ENCODE assay signal across 13 cellular contexts in genomic region chr17:6677158-6677831, GRCh38. TPM values are rescaled to one million over a fixed set of nuclear protein-coding genes. Genes with fewer than 3 reads are reported as not detected.
DNase-seq lines count a peak whose midpoint lies in the region; ATAC-seq, FAIRE-seq and TF ChIP-seq lines count a peak whose summit lies in the region.
"Had no signal": no experiment of that assay in that cellular context is flagged by ENCODE, and none has a peak within 500 bp of the region (broad histone marks: within the 10 kb centered on the region; RNA-seq: fewer than 3 reads in every experiment).

No MANE protein-coding gene starts in this region.

- peak in 1 of 2 experiments; percentile 50; a peak in 1 of 4 replicates for TF ChIP-seq POLR2A in HepG2 (IDR thresholded peaks at IDR 0.05; ENCODE audit: insufficient read depth in 1 of 2, low read depth in 2 of 2, low read length in 2 of 2)

- TF ChIP-seq EP300 in HepG2 (IDR thresholded peaks at IDR 0.05; ENCODE audit: low read depth in 2 of 2, low read length in 2 of 2) (no peak), HepG2 (CRISPR knock-in tag; IDR thresholded peaks at IDR 0.05; ENCODE audit: borderline replicate concordance) (no peak)

- intact Hi-C loops in HepG2 (cut with micrococcal nuclease; ENCODE audit: unreplicated experiment) = no loop called here

- TF ChIP-seq CTCF in DND-41 (IDR thresholded peaks at IDR 0.05; ENCODE audit: borderline replicate concordance, extremely low read depth, low read length, poor library complexity, severe bottlenecking) (no peak), HepG2 (CRISPR knock-in tag; IDR thresholded peaks at IDR 0.05) (no peak; the same call in 1 of the 2 replicates)

- 40% methylated on average over 2 of the region's 16 CpGs for WGBS in HepG2 (ENCODE audit: low lambda C conversion rate)

- H3K4me3 ChIP-seq in DND-41 (ENCODE audit: low read depth in 1 of 2, low read length in 2 of 2) (no peak overlapping the region), HepG2 (replicated peaks in 1 of 3; ENCODE audit: insufficient read depth in 1 of 3, low read depth in 2 of 3, low read length in 3 of 3) (peak overlapping the region; percentile 33 to 64 (median 43); a peak in 5 of 6 replicates)
- H3K4me3 ChIP-seq: esophagus squamous epithelium, left lung, prostate gland had no signal

- H3K4me2 ChIP-seq in DND-41 (ENCODE audit: insufficient read depth, low read length) (no peak overlapping the region; the same call in 1 of the 2 replicates), HepG2 (ENCODE audit: low read depth, low read length) (peak overlapping the region; percentile 89)

- no peak overlapping the region for H3K27ac Mint-ChIP-seq in T-helper 2 cell treated with Interferon-gamma antibody and Interleukin-4, amounts not matched to agents 5 μg/mL and 100 μg/mL, for 36 hours

- no peaks in the 10 kb centered on the region for H3K9me3 ChIP-seq in DND-41 (ENCODE audit: insufficient read depth, low read length, severe bottlenecking)
- no peaks in the 10 kb centered on the region for H3K9me3 ChIP-seq in HepG2 (ENCODE audit: low read length)
- H3K9me3 ChIP-seq: esophagus squamous epithelium, left lung, prostate gland had no signal

- H3K27ac ChIP-seq in DND-41 (ENCODE audit: low read length) = no peak overlapping the region
- H3K27ac ChIP-seq in HepG2 (ENCODE audit: extremely low read length, insufficient read depth, low read length) = peak overlapping the region; percentile 49
- H3K27ac ChIP-seq: esophagus squamous epithelium, left lung, prostate gland had no signal

- peak; percentile 54 for FAIRE-seq in HepG2 (lab: Jason Lieb, UNC)

- H3K4me1 Mint-ChIP-seq in T-helper 2 cell treated with Interferon-gamma antibody and Interleukin-4, amounts not matched to agents 5 μg/mL and 100 μg/mL, for 36 hours (ENCODE audit: low read depth) = peaks cover 3% of the 10 kb centered on the region

- CTCF ChIA-PET in HepG2 (lab: Yijun Ruan, JAX; ENCODE audit: low intra/inter-chr PET ratio, low total read pairs) = interaction anchor here (1.1 kb wide), 1 partner anchor 35 kb away, joined by 3 read pairs; the partner anchor contains the start of gene SLC13A5

- H3K9ac ChIP-seq in DND-41 (ENCODE audit: low read depth, low read length) (no peak overlapping the region), HepG2 (ENCODE audit: insufficient read depth, low read depth, low read length) (peak overlapping the region; percentile 57)

- peak; percentile 59 for DNase-seq in DND-41
- DNase-seq in H4 (ENCODE audit: low spot score) = peak; percentile 79
- DNase-seq in T-helper 2 cell treated with Interferon-gamma antibody and Interleukin-4, amounts not matched to agents 5 μg/mL and 100 μg/mL, for 36 hours (ENCODE audit: low spot score) = peak; percentile 15
- DNase-seq in HepG2 (ENCODE audit: low spot score) = peak; percentile 27
- DNase-seq in AML-193 (lab: John Stamatoyannopoulos, UW) = no peak
- DNase-seq: amniotic stem cell, esophagus squamous epithelium, left lung had no signal

- no peak for TF ChIP-seq RAD21 in HepG2 (CRISPR knock-in tag; IDR thresholded peaks at IDR 0.05)

- no peaks in the 10 kb centered on the region for H3K36me3 Mint-ChIP-seq in T-helper 2 cell treated with Interferon-gamma antibody and Interleukin-4, amounts not matched to agents 5 μg/mL and 100 μg/mL, for 36 hours (ENCODE audit: low read depth)

- POLR2A ChIA-PET in HepG2 (lab: Yijun Ruan, JAX) = interaction anchor here (0.8 to 5.0 kb wide), 14 partner anchors 8 to 359 kb away, joined by 3 to 119 read pairs (median 4); partner anchors contain the start of genes C17orf100, MED31, SLC13A5 and SLC16A13

- H2AFZ ChIP-seq in DND-41 (ENCODE audit: low read depth, low read length) = no peak overlapping the region
- peak overlapping the region; percentile 72 for H2AFZ ChIP-seq in HepG2 (ENCODE audit: low read length)

- no peaks in the 10 kb centered on the region for H3K9me3 Mint-ChIP-seq in T-helper 2 cell treated with Interferon-gamma antibody and Interleukin-4, amounts not matched to agents 5 μg/mL and 100 μg/mL, for 36 hours

- no peaks in the 10 kb centered on the region for H3K4me1 ChIP-seq in DND-41 (ENCODE audit: insufficient read depth, low read length)
- H3K4me1 ChIP-seq in HepG2 (ENCODE audit: insufficient read depth, low read length) = peaks cover 72% of the 10 kb centered on the region
- H3K4me1 ChIP-seq: left lung, prostate gland had no signal

- H4K20me1 ChIP-seq in DND-41 (ENCODE audit: insufficient read depth, low read length) (peaks cover 32% of the 10 kb centered on the region), HepG2 (ENCODE audit: insufficient read depth, low read length) (no peaks in the 10 kb centered on the region)

- BruUV-seq in HepG2 (replicated peaks; lab: Mats Ljungman, UMichigan) = no TSS peak

- H3K27me3 Mint-ChIP-seq in T-helper 2 cell treated with Interferon-gamma antibody and Interleukin-4, amounts not matched to agents 5 μg/mL and 100 μg/mL, for 36 hours (ENCODE audit: low read depth) = peaks cover 34% of the 10 kb centered on the region

- ATAC-seq in DND-41 (ENCODE audit: insufficient read depth, low read depth) = peak; percentile 92
- peak; percentile 69 for ATAC-seq in HepG2
- ATAC-seq in GM18511 (IDR thresholded peaks at IDR 0.05; ENCODE audit: unreplicated experiment) = no peak
- ATAC-seq in GM21576 (IDR thresholded peaks at IDR 0.05; ENCODE audit: unreplicated experiment) = no peak
- ATAC-seq in HG03139 (IDR thresholded peaks at IDR 0.05; ENCODE audit: unreplicated experiment) = no peak
- ATAC-seq: left lung had no signal

- H3K27me3 ChIP-seq in DND-41 (ENCODE audit: insufficient read depth, low read length, poor library complexity) (peaks cover 48% of the 10 kb centered on the region), HepG2 (ENCODE audit: control insufficient read depth in 1 of 2, insufficient read depth in 2 of 2, low read length in 2 of 2) (no peaks in the 10 kb centered on the region; a peak in 1 of 5 replicates)

- no peaks in the 10 kb centered on the region for H3K79me2 ChIP-seq in DND-41 (ENCODE audit: insufficient read depth, low read length)
- no peaks in the 10 kb centered on the region for H3K79me2 ChIP-seq in HepG2 (ENCODE audit: insufficient read depth, low read length)

- in situ Hi-C loops in HepG2 (cut with HindIII; ENCODE audit: extremely low pct_ligation_motif_present, low pct_unique_long_range_greater_than_20kb) = no loop called here

- H3K36me3 ChIP-seq in DND-41 (ENCODE audit: insufficient read depth, low read length) = no peaks in the 10 kb centered on the region
- no peaks in the 10 kb centered on the region for H3K36me3 ChIP-seq in HepG2 (replicated peaks in 1 of 2; ENCODE audit: control insufficient read depth in 1 of 2, insufficient read depth in 2 of 2, low read length in 2 of 2)
- H3K36me3 ChIP-seq: esophagus squamous epithelium, left lung, prostate gland had no signal

- no peak overlapping the region for H3K4me3 Mint-ChIP-seq in T-helper 2 cell treated with Interferon-gamma antibody and Interleukin-4, amounts not matched to agents 5 μg/mL and 100 μg/mL, for 36 hours

RNA-seq across cellular contexts. Expression of gene C17orf100, which starts 25.7 kb away (rescaled TPM):
- total RNA-seq in H4 (2014; rRNA removed; shearing (Covaris generic)) = 0.29 TPM in 1 of 2 replicates, not detected in the other
- total RNA-seq in HepG2 (2016; rRNA removed; fragmentation: Illumina TruSeq; extraction: Trizol) = 3.6 and 4.1 TPM in 2 replicates
- total RNA-seq in HepG2 (2016; cell fraction: cytosol; rRNA removed; fragmentation: Illumina TruSeq; extraction: Trizol; ENCODE audit: low read depth) = 2.2 and 2.4 TPM in 2 replicates
- total RNA-seq in HepG2 (2016; cell fraction: insoluble cytoplasmic fraction; rRNA removed; fragmentation: Illumina TruSeq; extraction: Trizol) = 3.2 and 4.7 TPM in 2 replicates
- 6.2 and 6.9 TPM in 2 replicates for total RNA-seq in HepG2 (2016; cell fraction: membrane; rRNA removed; fragmentation: Illumina TruSeq; extraction: Trizol)
- 3.8 and 4.0 TPM in 2 replicates for total RNA-seq in HepG2 (2016; cell fraction: nucleus; rRNA removed; fragmentation: Illumina TruSeq; extraction: Trizol)
- 8.7 and 10.1 TPM in 2 replicates for polyA plus RNA-seq in HepG2 (2011; rRNA removed)
- 10.2 and 10.7 TPM in 2 replicates for polyA plus RNA-seq in HepG2 (2011; cell fraction: cytosol; rRNA removed)
- polyA plus RNA-seq in HepG2 (2011; cell fraction: nucleus; rRNA removed) = 9.3 and 9.9 TPM in 2 replicates
- 12.3 and 32.8 TPM in 2 replicates for polyA plus RNA-seq in HepG2 (2012)
- 7.2 and 9.4 TPM in 2 replicates for polyA plus RNA-seq in HepG2 (2016; cell fraction: cytosol; fragmentation: Illumina TruSeq; extraction: Trizol; ENCODE audit: low read depth)
- 13.1 and 13.3 TPM in 2 replicates for polyA plus RNA-seq in HepG2 (2016; cell fraction: insoluble cytoplasmic fraction; fragmentation: Illumina TruSeq; extraction: Trizol; ENCODE audit: low read depth)
- polyA plus RNA-seq in HepG2 (2016; cell fraction: membrane; fragmentation: Illumina TruSeq; extraction: Trizol; ENCODE audit: low read depth) = 15.0 and 15.5 TPM in 2 replicates
- polyA plus RNA-seq in HepG2 (2016; cell fraction: nucleus; fragmentation: Illumina TruSeq; extraction: Trizol; ENCODE audit: insufficient read depth, low read depth) = 9.5 and 9.7 TPM in 2 replicates
- 1.0 and 10.4 TPM in 2 replicates for polyA minus RNA-seq in HepG2 (2011; rRNA and poly(A)+ RNA removed; ENCODE audit: low replicate concordance)
- polyA minus RNA-seq in HepG2 (2011; cell fraction: cytosol; rRNA and poly(A)+ RNA removed) = 6.8 and 7.9 TPM in 2 replicates
- polyA minus RNA-seq in HepG2 (2011; cell fraction: nucleus; rRNA and poly(A)+ RNA removed) = 11.7 and 13.4 TPM in 2 replicates

RNA-seq across cellular contexts. Expression of gene MED31, which starts 25.9 kb away (rescaled TPM):
- total RNA-seq in H4 (2014; rRNA removed; shearing (Covaris generic)) = 16.3 and 19.2 TPM in 2 replicates
- total RNA-seq in HepG2 (2016; rRNA removed; fragmentation: Illumina TruSeq; extraction: Trizol) = 20.9 and 25.0 TPM in 2 replicates
- total RNA-seq in HepG2 (2016; cell fraction: cytosol; rRNA removed; fragmentation: Illumina TruSeq; extraction: Trizol; ENCODE audit: low read depth) = 15.0 and 15.3 TPM in 2 replicates
- total RNA-seq in HepG2 (2016; cell fraction: insoluble cytoplasmic fraction; rRNA removed; fragmentation: Illumina TruSeq; extraction: Trizol) = 21.7 and 30.3 TPM in 2 replicates
- 13.3 and 13.7 TPM in 2 replicates for total RNA-seq in HepG2 (2016; cell fraction: membrane; rRNA removed; fragmentation: Illumina TruSeq; extraction: Trizol)
- 13.4 and 18.3 TPM in 2 replicates for total RNA-seq in HepG2 (2016; cell fraction: nucleus; rRNA removed; fragmentation: Illumina TruSeq; extraction: Trizol)
- polyA plus RNA-seq in HepG2 (2011; rRNA removed) = 14.2 and 19.0 TPM in 2 replicates
- polyA plus RNA-seq in HepG2 (2011; cell fraction: cytosol; rRNA removed) = 5.0 and 8.9 TPM in 2 replicates
- 4.0 and 7.0 TPM in 2 replicates for polyA plus RNA-seq in HepG2 (2011; cell fraction: nucleus; rRNA removed)
- 12.4 and 13.1 TPM in 2 replicates for polyA plus RNA-seq in HepG2 (2012)
- 7.9 and 10.0 TPM in 2 replicates for polyA plus RNA-seq in HepG2 (2016; cell fraction: cytosol; fragmentation: Illumina TruSeq; extraction: Trizol; ENCODE audit: low read depth)
- polyA plus RNA-seq in HepG2 (2016; cell fraction: insoluble cytoplasmic fraction; fragmentation: Illumina TruSeq; extraction: Trizol; ENCODE audit: low read depth) = 27.3 and 32.8 TPM in 2 replicates
- polyA plus RNA-seq in HepG2 (2016; cell fraction: membrane; fragmentation: Illumina TruSeq; extraction: Trizol; ENCODE audit: low read depth) = 9.6 and 13.7 TPM in 2 replicates
- 20.1 and 21.9 TPM in 2 replicates for polyA plus RNA-seq in HepG2 (2016; cell fraction: nucleus; fragmentation: Illumina TruSeq; extraction: Trizol; ENCODE audit: insufficient read depth, low read depth)
- polyA minus RNA-seq in HepG2 (2011; rRNA and poly(A)+ RNA removed; ENCODE audit: low replicate concordance) = 1.9 and 7.5 TPM in 2 replicates
- polyA minus RNA-seq in HepG2 (2011; cell fraction: cytosol; rRNA and poly(A)+ RNA removed) = 2.8 and 3.5 TPM in 2 replicates
- polyA minus RNA-seq in HepG2 (2011; cell fraction: nucleus; rRNA and poly(A)+ RNA removed) = 21.2 and 22.8 TPM in 2 replicates

RNA-seq across cellular contexts. Expression of gene SLC13A5, which starts 35.9 kb away (rescaled TPM):
- not detected in 2 replicates for total RNA-seq in H4 (2014; rRNA removed; shearing (Covaris generic))
- 24.4 and 42.8 TPM in 2 replicates for total RNA-seq in HepG2 (2016; rRNA removed; fragmentation: Illumina TruSeq; extraction: Trizol)
- 6.1 and 8.5 TPM in 2 replicates for total RNA-seq in HepG2 (2016; cell fraction: cytosol; rRNA removed; fragmentation: Illumina TruSeq; extraction: Trizol; ENCODE audit: low read depth)
- total RNA-seq in HepG2 (2016; cell fraction: insoluble cytoplasmic fraction; rRNA removed; fragmentation: Illumina TruSeq; extraction: Trizol) = 24.1 and 44.5 TPM in 2 replicates
- total RNA-seq in HepG2 (2016; cell fraction: membrane; rRNA removed; fragmentation: Illumina TruSeq; extraction: Trizol) = 21.2 and 24.0 TPM in 2 replicates
- 74.8 and 81.7 TPM in 2 replicates for total RNA-seq in HepG2 (2016; cell fraction: nucleus; rRNA removed; fragmentation: Illumina TruSeq; extraction: Trizol)
- 310 and 460 TPM in 2 replicates for polyA plus RNA-seq in HepG2 (2011; rRNA removed)
- 141 and 152 TPM in 2 replicates for polyA plus RNA-seq in HepG2 (2011; cell fraction: cytosol; rRNA removed)
- polyA plus RNA-seq in HepG2 (2011; cell fraction: nucleus; rRNA removed) = 496 and 544 TPM in 2 replicates
- 253 and 287 TPM in 2 replicates for polyA plus RNA-seq in HepG2 (2012)
- polyA plus RNA-seq in HepG2 (2016; cell fraction: cytosol; fragmentation: Illumina TruSeq; extraction: Trizol; ENCODE audit: low read depth) = 11.4 and 13.1 TPM in 2 replicates
- polyA plus RNA-seq in HepG2 (2016; cell fraction: insoluble cytoplasmic fraction; fragmentation: Illumina TruSeq; extraction: Trizol; ENCODE audit: low read depth) = 42.4 and 50.4 TPM in 2 replicates
- polyA plus RNA-seq in HepG2 (2016; cell fraction: membrane; fragmentation: Illumina TruSeq; extraction: Trizol; ENCODE audit: low read depth) = 28.2 and 31.8 TPM in 2 replicates
- 169 and 186 TPM in 2 replicates for polyA plus RNA-seq in HepG2 (2016; cell fraction: nucleus; fragmentation: Illumina TruSeq; extraction: Trizol; ENCODE audit: insufficient read depth, low read depth)
- 0.40 and 2,799 TPM in 2 replicates for polyA minus RNA-seq in HepG2 (2011; rRNA and poly(A)+ RNA removed; ENCODE audit: low replicate concordance)
- polyA minus RNA-seq in HepG2 (2011; cell fraction: cytosol; rRNA and poly(A)+ RNA removed) = 352 and 410 TPM in 2 replicates
- polyA minus RNA-seq in HepG2 (2011; cell fraction: nucleus; rRNA and poly(A)+ RNA removed) = 342 and 399 TPM in 2 replicates
- total RNA-seq: MCF 10A had no signal

RNA-seq across cellular contexts. Expression of gene TXNDC17, which starts 36.4 kb away (rescaled TPM):
- total RNA-seq in H4 (2014; rRNA removed; shearing (Covaris generic)) = 192 and 303 TPM in 2 replicates
- 266 and 359 TPM in 2 replicates for total RNA-seq in HepG2 (2016; rRNA removed; fragmentation: Illumina TruSeq; extraction: Trizol)
- 93.1 and 113 TPM in 2 replicates for total RNA-seq in HepG2 (2016; cell fraction: cytosol; rRNA removed; fragmentation: Illumina TruSeq; extraction: Trizol; ENCODE audit: low read depth)
- 255 and 373 TPM in 2 replicates for total RNA-seq in HepG2 (2016; cell fraction: insoluble cytoplasmic fraction; rRNA removed; fragmentation: Illumina TruSeq; extraction: Trizol)
- 138 and 151 TPM in 2 replicates for total RNA-seq in HepG2 (2016; cell fraction: membrane; rRNA removed; fragmentation: Illumina TruSeq; extraction: Trizol)
- 76.2 and 83.8 TPM in 2 replicates for total RNA-seq in HepG2 (2016; cell fraction: nucleus; rRNA removed; fragmentation: Illumina TruSeq; extraction: Trizol)
- polyA plus RNA-seq in HepG2 (2011; rRNA removed) = 147 and 188 TPM in 2 replicates
- 236 and 276 TPM in 2 replicates for polyA plus RNA-seq in HepG2 (2011; cell fraction: cytosol; rRNA removed)
- 40.2 and 44.6 TPM in 2 replicates for polyA plus RNA-seq in HepG2 (2011; cell fraction: nucleus; rRNA removed)
- 97.0 and 122 TPM in 2 replicates for polyA plus RNA-seq in HepG2 (2012)
- polyA plus RNA-seq in HepG2 (2016; cell fraction: cytosol; fragmentation: Illumina TruSeq; extraction: Trizol; ENCODE audit: low read depth) = 101 and 125 TPM in 2 replicates
- 322 and 359 TPM in 2 replicates for polyA plus RNA-seq in HepG2 (2016; cell fraction: insoluble cytoplasmic fraction; fragmentation: Illumina TruSeq; extraction: Trizol; ENCODE audit: low read depth)
- polyA plus RNA-seq in HepG2 (2016; cell fraction: membrane; fragmentation: Illumina TruSeq; extraction: Trizol; ENCODE audit: low read depth) = 105 and 119 TPM in 2 replicates
- polyA plus RNA-seq in HepG2 (2016; cell fraction: nucleus; fragmentation: Illumina TruSeq; extraction: Trizol; ENCODE audit: insufficient read depth, low read depth) = 146 and 155 TPM in 2 replicates
- polyA minus RNA-seq in HepG2 (2011; rRNA and poly(A)+ RNA removed; ENCODE audit: low replicate concordance) = 30.3 and 88.3 TPM in 2 replicates
- polyA minus RNA-seq in HepG2 (2011; cell fraction: cytosol; rRNA and poly(A)+ RNA removed) = 40.0 and 52.4 TPM in 2 replicates
- 10.8 and 14.4 TPM in 2 replicates for polyA minus RNA-seq in HepG2 (2011; cell fraction: nucleus; rRNA and poly(A)+ RNA removed)

RNA-seq across cellular contexts. Expression of gene KIAA0753, which starts 36.8 kb away (rescaled TPM):
- 6.6 and 6.7 TPM in 2 replicates for total RNA-seq in H4 (2014; rRNA removed; shearing (Covaris generic))
- total RNA-seq in HepG2 (2016; rRNA removed; fragmentation: Illumina TruSeq; extraction: Trizol) = 9.1 and 10.7 TPM in 2 replicates
- 10.1 and 10.8 TPM in 2 replicates for total RNA-seq in HepG2 (2016; cell fraction: cytosol; rRNA removed; fragmentation: Illumina TruSeq; extraction: Trizol; ENCODE audit: low read depth)
- total RNA-seq in HepG2 (2016; cell fraction: insoluble cytoplasmic fraction; rRNA removed; fragmentation: Illumina TruSeq; extraction: Trizol) = 8.7 and 9.2 TPM in 2 replicates
- total RNA-seq in HepG2 (2016; cell fraction: membrane; rRNA removed; fragmentation: Illumina TruSeq; extraction: Trizol) = 8.4 and 8.8 TPM in 2 replicates
- total RNA-seq in HepG2 (2016; cell fraction: nucleus; rRNA removed; fragmentation: Illumina TruSeq; extraction: Trizol) = 13.9 and 14.9 TPM in 2 replicates
- polyA plus RNA-seq in HepG2 (2011; rRNA removed) = 4.6 and 5.2 TPM in 2 replicates
- polyA plus RNA-seq in HepG2 (2011; cell fraction: cytosol; rRNA removed) = 1.5 and 2.1 TPM in 2 replicates
- 9.1 and 10.2 TPM in 2 replicates for polyA plus RNA-seq in HepG2 (2011; cell fraction: nucleus; rRNA removed)
- polyA plus RNA-seq in HepG2 (2012) = 3.9 and 4.2 TPM in 2 replicates
- 0.69 and 0.77 TPM in 2 replicates for polyA plus RNA-seq in HepG2 (2016; cell fraction: cytosol; fragmentation: Illumina TruSeq; extraction: Trizol; ENCODE audit: low read depth)
- 8.6 and 8.9 TPM in 2 replicates for polyA plus RNA-seq in HepG2 (2016; cell fraction: insoluble cytoplasmic fraction; fragmentation: Illumina TruSeq; extraction: Trizol; ENCODE audit: low read depth)
- polyA plus RNA-seq in HepG2 (2016; cell fraction: membrane; fragmentation: Illumina TruSeq; extraction: Trizol; ENCODE audit: low read depth) = 2.1 and 3.3 TPM in 2 replicates
- polyA plus RNA-seq in HepG2 (2016; cell fraction: nucleus; fragmentation: Illumina TruSeq; extraction: Trizol; ENCODE audit: insufficient read depth, low read depth) = 16.8 and 22.4 TPM in 2 replicates
- polyA minus RNA-seq in HepG2 (2011; rRNA and poly(A)+ RNA removed; ENCODE audit: low replicate concordance) = 2.2 and 12.2 TPM in 2 replicates
- 2.5 and 3.3 TPM in 2 replicates for polyA minus RNA-seq in HepG2 (2011; cell fraction: cytosol; rRNA and poly(A)+ RNA removed)
- 21.6 and 23.2 TPM in 2 replicates for polyA minus RNA-seq in HepG2 (2011; cell fraction: nucleus; rRNA and poly(A)+ RNA removed)

Comparison
In these comparisons a context has a peak if more than half of its experiments do, and no peak if none do; other contexts are left out.
1. ATAC-seq: peak in DND-41 (single experiment) and HepG2 (single experiment); none in GM18511 (single experiment), GM21576 (single experiment) and HG03139 (single experiment).
2. DNase-seq: peak in DND-41 (single experiment), H4 (single experiment), T-helper 2 cell treated with Interferon-gamma antibody and Interleukin-4, amounts not matched to agents 5 μg/mL and 100 μg/mL, for 36 hours (single experiment) and HepG2 (single experiment); none in AML-193 (0 of 2).
3. H3K4me3 ChIP-seq: peak in HepG2 (3 of 3); none in DND-41 (0 of 2).